In the genomic region with DNA sequence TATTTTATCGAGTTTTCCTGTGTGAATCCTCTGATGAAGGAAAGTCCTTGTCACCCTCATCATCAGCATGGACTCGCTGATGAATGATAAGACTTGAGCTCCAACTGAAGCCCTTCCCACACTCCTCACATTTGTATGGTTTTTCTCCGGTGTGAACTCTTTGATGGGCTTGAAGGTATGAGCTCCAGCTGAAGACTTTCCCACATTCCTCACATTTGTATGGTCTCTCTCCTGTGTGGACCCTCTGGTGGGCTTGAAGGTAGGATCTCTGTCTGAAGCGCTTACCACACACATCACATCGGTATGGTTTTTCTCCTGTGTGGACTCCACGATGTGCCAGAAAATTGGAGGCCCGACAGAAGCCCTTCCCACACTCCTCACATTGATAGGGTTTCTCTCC, we compare ENCODE assay signal across 19 cellular contexts.
DNase-seq lines count a peak whose midpoint lies in the region; ATAC-seq and TF ChIP-seq lines count a peak whose summit lies in the region.
"Had no signal": no experiment of that assay in that cellular context is flagged by ENCODE, and none has a peak within 500 bp of the region (broad histone marks: within the 10 kb centered on the region; RNA-seq: fewer than 3 reads in every experiment).

No MANE protein-coding gene starts in this region.

- CTCF ChIA-PET in RWPE1 (lab: Yijun Ruan, JAX) = interaction anchor here (0.6 kb wide), 1 partner anchor 65 kb away, joined by 4 read pairs; no protein-coding TSS in a partner anchor

- H3K27ac ChIP-seq in iPS-20b (ENCODE audit: low read length) (no peak overlapping the region), stomach smooth muscle (ENCODE audit: low read length) (no peak overlapping the region), RWPE1 (no peak overlapping the region)
- H3K27ac ChIP-seq: SJSA1 had no signal

- ATAC-seq in effector memory CD8-positive, alpha-beta T cell (replicated peaks) = no peak

- no peak for TF ChIP-seq CTCF in RWPE1 (conservative IDR thresholded peaks at IDR 0.05; ENCODE audit: low read depth)

- H3K4me1 Mint-ChIP-seq in effector memory CD8-positive, alpha-beta T cell (ENCODE audit: low read depth in 2 of 2) = no peaks in the 10 kb centered on the region
- H3K4me1 Mint-ChIP-seq: CD4-positive, alpha-beta memory T cell; IgD-negative memory B cell had no signal

- H3K9me3 ChIP-seq in iPS-20b (ENCODE audit: insufficient read depth, low read depth, low read length) = peaks cover 96% of the 10 kb centered on the region
- H3K9me3 ChIP-seq in stomach smooth muscle (ENCODE audit: control insufficient read depth in 2 of 2, low read length in 2 of 2) = peaks cover 56 to 69% of the 10 kb centered on the region in 2 donors

- H3K27me3 ChIP-seq in iPS-20b (ENCODE audit: insufficient read depth, low read length) (no peaks in the 10 kb centered on the region), stomach smooth muscle (ENCODE audit: control insufficient read depth in 1 of 2, insufficient read depth in 2 of 2, low read length in 2 of 2) (no peaks in the 10 kb centered on the region)
- H3K27me3 ChIP-seq: SJSA1 had no signal

- peaks cover 44% of the 10 kb centered on the region for H3K36me3 Mint-ChIP-seq in effector memory CD8-positive, alpha-beta T cell (ENCODE audit: insufficient read depth)

- H3K36me3 ChIP-seq in iPS-20b (ENCODE audit: insufficient read depth, low read depth, low read length) (peaks cover 60% of the 10 kb centered on the region), stomach smooth muscle (ENCODE audit: control insufficient read depth in 2 of 2, insufficient read depth in 2 of 2, low read length in 2 of 2) (peaks cover 51 to 52% of the 10 kb centered on the region in 2 donors)

- DNase-seq in ELF-1 (ENCODE audit: low read depth, low spot score) (peak; percentile 6), amniotic epithelial cell (ENCODE audit: low read depth) (peak; percentile 31), RWPE1 (ENCODE audit: low spot score) (no peak)
- no peak for DNase-seq in stimulated activated CD4-positive, alpha-beta T cell treated with anti-CD3 and anti-CD28 coated beads, Interleukin-12 subunit alpha, Interleukin-12 subunit beta, amount 100 ng/mL, for 4 hours
- no peak for DNase-seq in effector memory CD8-positive, alpha-beta T cell
- DNase-seq: ACHN; AML-193; CD4-positive, alpha-beta memory T cell; DMS79; HCEC 1CT; NCI-H1105 treated with DMSO at 0.1 percent for 48 hours; NCI-H1694 treated with DMSO at 0.1 percent for 48 hours; NCI-H446; OCI-M1; RPMI8226 had no signal

- peaks cover 23 to 38% of the 10 kb centered on the region in 2 donors for H3K9me3 Mint-ChIP-seq in effector memory CD8-positive, alpha-beta T cell

- POLR2A ChIA-PET in RWPE1 (lab: Yijun Ruan, JAX; ENCODE audit: low non-redundant PET) = no interaction called here

- H3K27ac Mint-ChIP-seq in effector memory CD8-positive, alpha-beta T cell = no peak overlapping the region
- H3K27ac Mint-ChIP-seq: CD4-positive, alpha-beta memory T cell; IgD-negative memory B cell had no signal

- H3K9ac ChIP-seq in iPS-20b (ENCODE audit: low read depth, low read length) (no peak overlapping the region), stomach smooth muscle (ENCODE audit: low read length in 2 of 2) (no peak overlapping the region)

- H3K4me1 ChIP-seq in iPS-20b (ENCODE audit: insufficient read depth, low read length) (no peaks in the 10 kb centered on the region), stomach smooth muscle (ENCODE audit: control insufficient read depth, insufficient read depth, low read length) (no peaks in the 10 kb centered on the region)
- H3K4me1 ChIP-seq: SJSA1 had no signal

- peak overlapping the region; percentile 13; the same call in 1 of the 2 replicates for H3K4me3 ChIP-seq in iPS-20b (ENCODE audit: low read length)
- peak overlapping the region; percentile 17 to 41 for H3K4me3 ChIP-seq in stomach smooth muscle (ENCODE audit: low read length in 2 of 2)
- H3K4me3 ChIP-seq: SJSA1 had no signal

- no peaks in the 10 kb centered on the region for H3K27me3 Mint-ChIP-seq in effector memory CD8-positive, alpha-beta T cell
- H3K27me3 Mint-ChIP-seq: CD4-positive, alpha-beta memory T cell; IgD-negative memory B cell had no signal

- no peak overlapping the region for H3K4me3 Mint-ChIP-seq in effector memory CD8-positive, alpha-beta T cell
- H3K4me3 Mint-ChIP-seq: CD4-positive, alpha-beta memory T cell; IgD-negative memory B cell had no signal

Comparison
In these comparisons a context has a peak if more than half of its experiments do, and no peak if none do; other contexts are left out.
1. DNase-seq: peak in ELF-1 (single experiment) and amniotic epithelial cell (single experiment); none in stimulated activated CD4-positive, alpha-beta T cell treated with anti-CD3 and anti-CD28 coated beads, Interleukin-12 subunit alpha, Interleukin-12 subunit beta, amount 100 ng/mL, for 4 hours (single experiment), RWPE1 (single experiment) and effector memory CD8-positive, alpha-beta T cell (0 of 3).